Comparison of ENCODE assay signal across 17 cellular contexts in the genomic region with DNA sequence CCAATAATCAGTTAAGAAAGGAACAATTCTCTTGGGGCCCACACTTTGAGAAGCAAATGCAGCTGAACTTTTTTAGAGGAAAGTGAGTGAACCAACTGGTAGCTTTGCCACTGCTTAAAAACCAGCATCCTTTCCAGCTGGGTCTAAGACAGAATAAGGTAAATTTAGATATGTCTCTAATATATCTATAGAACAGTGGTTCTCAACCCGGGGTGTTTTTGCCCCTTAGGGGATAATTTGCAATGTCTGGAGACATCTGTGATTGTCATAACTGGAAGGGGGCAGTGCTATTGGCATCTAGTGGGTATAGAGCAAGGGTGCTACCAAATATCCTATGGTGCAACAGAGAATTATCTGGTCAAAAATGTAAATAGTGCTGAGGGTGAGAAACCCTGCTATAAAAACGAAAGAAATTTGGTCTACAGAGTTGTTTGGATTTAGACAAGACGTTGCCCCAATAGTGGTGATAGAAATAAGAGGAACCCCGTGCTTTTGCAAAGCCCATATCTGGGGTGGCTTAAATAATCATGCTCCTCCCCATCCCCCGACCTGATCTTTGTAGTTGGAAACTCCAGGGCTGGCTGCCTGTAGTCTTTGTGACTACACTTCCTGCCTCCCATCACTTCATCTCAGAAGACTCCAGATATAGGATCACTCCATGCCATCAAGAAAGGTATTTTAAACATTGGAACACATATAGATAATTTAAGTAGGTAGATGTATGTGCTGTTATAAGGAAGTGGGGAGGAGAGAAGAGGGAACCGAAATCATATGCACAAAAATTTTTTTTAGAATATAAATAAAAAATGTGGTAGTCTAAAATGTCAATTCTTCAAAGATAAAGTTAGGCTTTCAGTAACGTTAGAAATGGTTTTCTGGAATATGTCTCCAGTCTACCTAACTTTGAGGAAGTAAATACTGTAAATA. TPM values are rescaled to one million over a fixed set of nuclear protein-coding genes. Genes with fewer than 3 reads are reported as not detected.
A peak's percentile ranks its signal among the peaks of the same experiment; 100 is the strongest.
DNase-seq lines count a peak whose midpoint lies in the region; ATAC-seq and TF ChIP-seq lines count a peak whose summit lies in the region.
"Had no signal": no experiment of that assay in that cellular context is flagged by ENCODE, and none has a peak within 500 bp of the region (broad histone marks: within the 10 kb centered on the region; RNA-seq: fewer than 3 reads in every experiment).

A gene (plus strand): TSS at position 622 of the 927 bp plus-strand sequence. CDS start 507 bp downstream, outside the sequence.

- H2AFZ ChIP-seq in neural progenitor cell (replicated peaks), result no peak within 1 kb of the TSS

- TF ChIP-seq CTCF in activated B cell treated with CpG ODN at 0.5 μM for 24 hours (IDR thresholded peaks at IDR 0.05) (no peak), neural progenitor cell (IDR thresholded peaks at IDR 0.05) (no peak)

- H3K9me3 Mint-ChIP-seq in stimulated activated naive CD8-positive, alpha-beta T cell treated with anti-CD3 and anti-CD28 coated beads, Interleukin-15, Interleukin-2, amounts not matched to agents 100 ng/mL and 50 ng/mL, for 24 hours, result no peaks in the 10 kb centered on the region
- no peaks in the 10 kb centered on the region for H3K9me3 Mint-ChIP-seq in stimulated activated naive CD8-positive, alpha-beta T cell treated with anti-CD3 and anti-CD28 coated beads, Interleukin-15, amount 100 ng/mL, for 72 hours
- H3K9me3 Mint-ChIP-seq in activated B cell treated with CpG ODN at 0.5 μM for 24 hours, result no peaks in the 10 kb centered on the region
- peaks cover 15% of the 10 kb centered on the region for H3K9me3 Mint-ChIP-seq in neural progenitor cell
- H3K9me3 Mint-ChIP-seq: activated naive CD4-positive, alpha-beta T cell treated with anti-CD3 and anti-CD28 coated beads, Interleukin-2, amount 10 ng/mL, durations not matched to agents 7 days and 5 days had no signal

- H3K27ac ChIP-seq in neural progenitor cell, result no peak within 1 kb of the TSS
- H3K27ac ChIP-seq: A549, cardiac muscle cell, gastroesophageal sphincter, ovary, thoracic aorta had no signal

- peak within 1 kb of the TSS; percentile 80 for H3K27ac Mint-ChIP-seq in stimulated activated naive CD8-positive, alpha-beta T cell treated with anti-CD3 and anti-CD28 coated beads, Interleukin-15, Interleukin-2, amounts not matched to agents 100 ng/mL and 50 ng/mL, for 24 hours
- no peak within 1 kb of the TSS for H3K27ac Mint-ChIP-seq in stimulated activated naive CD8-positive, alpha-beta T cell treated with anti-CD3 and anti-CD28 coated beads, Interleukin-15, amount 100 ng/mL, for 72 hours
- peak within 1 kb of the TSS; percentile 95 for H3K27ac Mint-ChIP-seq in activated B cell treated with CpG ODN at 0.5 μM for 24 hours
- H3K27ac Mint-ChIP-seq in neural progenitor cell, result no peak within 1 kb of the TSS
- H3K27ac Mint-ChIP-seq: activated naive CD4-positive, alpha-beta T cell treated with anti-CD3 and anti-CD28 coated beads, Interleukin-2, amount 10 ng/mL, durations not matched to agents 7 days and 5 days had no signal

- intact Hi-C loops in activated B cell treated with CpG ODN at 0.5 μM for 24 hours (cut with micrococcal nuclease), result loop anchor here (1.0 kb wide), 2 partner anchors 22 to 28 kb away; no protein-coding TSS in a partner anchor

- H3F3A ChIP-seq in neural progenitor cell (ENCODE audit: low read depth), result no peaks in the 10 kb centered on the region

- H3K27me3 Mint-ChIP-seq in stimulated activated naive CD8-positive, alpha-beta T cell treated with anti-CD3 and anti-CD28 coated beads, Interleukin-15, Interleukin-2, amounts not matched to agents 100 ng/mL and 50 ng/mL, for 24 hours, result peaks cover 3% of the 10 kb centered on the region
- H3K27me3 Mint-ChIP-seq in stimulated activated naive CD8-positive, alpha-beta T cell treated with anti-CD3 and anti-CD28 coated beads, Interleukin-15, amount 100 ng/mL, for 72 hours, result no peaks in the 10 kb centered on the region
- H3K27me3 Mint-ChIP-seq in activated B cell treated with CpG ODN at 0.5 μM for 24 hours (no peaks in the 10 kb centered on the region), neural progenitor cell (ENCODE audit: insufficient read depth, low read depth) (no peaks in the 10 kb centered on the region)
- H3K27me3 Mint-ChIP-seq: activated naive CD4-positive, alpha-beta T cell treated with anti-CD3 and anti-CD28 coated beads, Interleukin-2, amount 10 ng/mL, durations not matched to agents 7 days and 5 days had no signal

- peaks cover 9% of the 10 kb centered on the region for H3K4me1 Mint-ChIP-seq in stimulated activated naive CD8-positive, alpha-beta T cell treated with anti-CD3 and anti-CD28 coated beads, Interleukin-15, Interleukin-2, amounts not matched to agents 100 ng/mL and 50 ng/mL, for 24 hours (ENCODE audit: low read depth)
- peaks cover 10% of the 10 kb centered on the region for H3K4me1 Mint-ChIP-seq in stimulated activated naive CD8-positive, alpha-beta T cell treated with anti-CD3 and anti-CD28 coated beads, Interleukin-15, amount 100 ng/mL, for 72 hours
- peaks cover 57% of the 10 kb centered on the region for H3K4me1 Mint-ChIP-seq in activated B cell treated with CpG ODN at 0.5 μM for 24 hours
- H3K4me1 Mint-ChIP-seq in neural progenitor cell, result no peaks in the 10 kb centered on the region

- no peak for DNase-seq in stimulated activated naive CD8-positive, alpha-beta T cell treated with anti-CD3 and anti-CD28 coated beads, Interleukin-15, amount 100 ng/mL, for 72 hours
- DNase-seq in activated B cell treated with CpG ODN at 0.5 μM for 24 hours (no peak), neural progenitor cell (ENCODE audit: low spot score) (no peak), OCI-M2 (lab: John Stamatoyannopoulos, UW; ENCODE audit: unreplicated experiment) (no peak), NCI-H146 (lab: John Stamatoyannopoulos, UW) (no peak)
- no peak for DNase-seq in activated CD4-positive, CD25-positive, alpha-beta regulatory T cell treated with anti-CD3 and anti-CD28 coated beads, Interleukin-2, amount 50 U/mL, for 72 hours
- DNase-seq: activated naive CD4-positive, alpha-beta T cell treated with anti-CD3 and anti-CD28 coated beads, Interleukin-2, amount 10 ng/mL, durations not matched to agents 7 days and 5 days; KBM-7; NCI-H2081; ovary had no signal

- no peak within 1 kb of the TSS for H3K4me2 ChIP-seq in neural progenitor cell
- H3K4me2 ChIP-seq: A549 had no signal

- peaks cover 4% of the 10 kb centered on the region for H3K9me3 ChIP-seq in neural progenitor cell (ENCODE audit: low read depth)
- H3K9me3 ChIP-seq: A549, ovary, thoracic aorta had no signal

- no peak within 1 kb of the TSS for H3K9ac ChIP-seq in neural progenitor cell

- no peak within 1 kb of the TSS for H3K4me3 ChIP-seq in neural progenitor cell
- H3K4me3 ChIP-seq: A549, cardiac muscle cell, gastroesophageal sphincter, ovary, thoracic aorta had no signal

- CTCF ChIA-PET in activated B cell treated with CpG ODN at 0.5 μM for 24 hours (lab: Charles Lee), result interaction anchor here (1.2 kb wide), 1 partner anchor 53 kb away, joined by 4 read pairs; no protein-coding TSS in a partner anchor

- H3K4me1 ChIP-seq in neural progenitor cell, result no peaks in the 10 kb centered on the region
- H3K4me1 ChIP-seq: A549 had no signal

- POLR2A ChIA-PET in activated B cell treated with CpG ODN at 0.5 μM for 24 hours (lab: Charles Lee), result interaction anchor here (0.6 kb wide), 2 partner anchors 9 to 10 kb away, joined by 6 to 9 read pairs; no protein-coding TSS in a partner anchor

- peak within 1 kb of the TSS; percentile 63 for H3K4me3 Mint-ChIP-seq in stimulated activated naive CD8-positive, alpha-beta T cell treated with anti-CD3 and anti-CD28 coated beads, Interleukin-15, Interleukin-2, amounts not matched to agents 100 ng/mL and 50 ng/mL, for 24 hours
- no peak within 1 kb of the TSS for H3K4me3 Mint-ChIP-seq in stimulated activated naive CD8-positive, alpha-beta T cell treated with anti-CD3 and anti-CD28 coated beads, Interleukin-15, amount 100 ng/mL, for 72 hours
- H3K4me3 Mint-ChIP-seq in activated B cell treated with CpG ODN at 0.5 μM for 24 hours, result peak within 1 kb of the TSS; percentile 84
- H3K4me3 Mint-ChIP-seq in neural progenitor cell, result no peak within 1 kb of the TSS
- H3K4me3 Mint-ChIP-seq: activated naive CD4-positive, alpha-beta T cell treated with anti-CD3 and anti-CD28 coated beads, Interleukin-2, amount 10 ng/mL, durations not matched to agents 7 days and 5 days had no signal

- no peaks in the 10 kb centered on the region for H3K36me3 ChIP-seq in neural progenitor cell
- H3K36me3 ChIP-seq: cardiac muscle cell, gastroesophageal sphincter, ovary, thoracic aorta had no signal

- ATAC-seq in stimulated activated naive CD8-positive, alpha-beta T cell treated with anti-CD3 and anti-CD28 coated beads, Interleukin-15, amount 100 ng/mL, for 72 hours, result no peak
- peak; percentile 45 for ATAC-seq in HG02759 (IDR thresholded peaks at IDR 0.05; ENCODE audit: unreplicated experiment)
- peak; percentile 51 for ATAC-seq in activated B cell treated with CpG ODN at 0.5 μM for 24 hours (ENCODE audit: low read depth)
- ATAC-seq: A549, gastroesophageal sphincter had no signal

- H3K79me2 ChIP-seq in neural progenitor cell (ENCODE audit: low read depth), result no peaks in the 10 kb centered on the region

- no peaks in the 10 kb centered on the region for H4K20me1 ChIP-seq in neural progenitor cell (ENCODE audit: low read depth)

- H3K36me3 Mint-ChIP-seq in stimulated activated naive CD8-positive, alpha-beta T cell treated with anti-CD3 and anti-CD28 coated beads, Interleukin-15, Interleukin-2, amounts not matched to agents 100 ng/mL and 50 ng/mL, for 24 hours (ENCODE audit: low read depth), result peaks cover 4% of the 10 kb centered on the region
- H3K36me3 Mint-ChIP-seq in activated B cell treated with CpG ODN at 0.5 μM for 24 hours (ENCODE audit: low read depth), result peaks cover 1% of the 10 kb centered on the region
- no peaks in the 10 kb centered on the region for H3K36me3 Mint-ChIP-seq in neural progenitor cell

- no peaks in the 10 kb centered on the region for H3K27me3 ChIP-seq in neural progenitor cell
- H3K27me3 ChIP-seq: cardiac muscle cell, gastroesophageal sphincter, ovary had no signal

RNA-seq across cellular contexts. Expression of the gene that starts here (rescaled TPM):
- total RNA-seq in activated B cell treated with CpG ODN at 0.5 μM for 24 hours, result 4.6 and 5.4 TPM in 2 replicates
- total RNA-seq in neural progenitor cell (ENCODE audit: low replicate concordance), result not detected in 2 replicates
- total RNA-seq: cardiac muscle cell, SK-MEL-5 had no signal

Comparison
In these comparisons a context has a peak if more than half of its experiments do, and no peak if none do; other contexts are left out.
1. H3K27ac Mint-ChIP-seq: peak in stimulated activated naive CD8-positive, alpha-beta T cell treated with anti-CD3 and anti-CD28 coated beads, Interleukin-15, Interleukin-2, amounts not matched to agents 100 ng/mL and 50 ng/mL, for 24 hours (single experiment) and activated B cell treated with CpG ODN at 0.5 μM for 24 hours (single experiment); none in stimulated activated naive CD8-positive, alpha-beta T cell treated with anti-CD3 and anti-CD28 coated beads, Interleukin-15, amount 100 ng/mL, for 72 hours (0 of 2) and neural progenitor cell (single experiment).
2. H3K4me3 Mint-ChIP-seq: peak in stimulated activated naive CD8-positive, alpha-beta T cell treated with anti-CD3 and anti-CD28 coated beads, Interleukin-15, Interleukin-2, amounts not matched to agents 100 ng/mL and 50 ng/mL, for 24 hours (single experiment) and activated B cell treated with CpG ODN at 0.5 μM for 24 hours (single experiment); none in stimulated activated naive CD8-positive, alpha-beta T cell treated with anti-CD3 and anti-CD28 coated beads, Interleukin-15, amount 100 ng/mL, for 72 hours (0 of 2) and neural progenitor cell (single experiment).